ENCODE assay signal across 7 cellular contexts in the genomic region with DNA sequence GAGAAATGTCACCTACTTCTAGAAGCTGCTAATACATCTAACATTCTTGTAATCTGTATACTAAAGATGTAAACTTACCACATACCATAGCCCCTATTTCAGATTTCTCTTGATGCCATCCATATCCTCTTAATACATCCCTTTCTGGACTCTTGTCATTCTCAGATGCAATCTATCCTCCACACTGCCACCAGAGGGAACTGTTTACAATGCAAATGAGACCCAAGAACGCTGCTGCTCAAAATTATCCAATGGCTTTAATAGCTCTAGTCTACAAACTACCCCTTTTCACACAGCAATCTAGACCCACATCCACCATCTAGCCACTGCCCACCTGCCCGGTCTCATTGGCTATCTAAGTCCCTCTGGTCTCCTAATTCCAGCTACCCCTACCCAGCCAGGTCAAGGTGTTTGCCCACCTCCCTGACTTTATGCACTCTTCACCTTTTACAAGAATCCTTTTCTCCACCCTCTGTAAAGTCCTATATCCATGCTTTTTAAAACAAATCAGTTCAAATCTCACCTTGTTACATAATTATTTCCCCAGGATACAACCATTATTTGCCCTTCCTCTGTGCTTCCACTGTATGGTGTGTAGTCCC.
DNase-seq lines count a peak whose midpoint lies in the region; ATAC-seq lines count a peak whose summit lies in the region.

No MANE protein-coding gene starts in this region.

- DNase-seq in EH (ENCODE audit: low read depth), result peak; percentile 67
- peak; percentile 34 for DNase-seq in NCI-H774 (lab: John Stamatoyannopoulos, UW)
- peak; percentile 71 for DNase-seq in cerebellar cortex (ENCODE audit: low spot score)
- DNase-seq in midbrain (lab: John Stamatoyannopoulos, UW), result peak; percentile 28
- no peak for DNase-seq in activated CD4-positive, CD25-positive, alpha-beta regulatory T cell (lab: John Stamatoyannopoulos, UW)

- ATAC-seq in GM19025 (IDR thresholded peaks at IDR 0.05; ENCODE audit: low read depth, unreplicated experiment), result peak; percentile 22
- peak; percentile 42 for ATAC-seq in HG03432 (IDR thresholded peaks at IDR 0.05; ENCODE audit: unreplicated experiment)

Comparison
In these comparisons a context has a peak if more than half of its experiments do, and no peak if none do; other contexts are left out.
1. DNase-seq: peak in EH (single experiment), NCI-H774 (single experiment), cerebellar cortex (single experiment) and midbrain (single experiment); none in activated CD4-positive, CD25-positive, alpha-beta regulatory T cell (0 of 4).